11 cellular contexts compared by ENCODE assay signal in genomic region chr11:131495417-131495816, GRCh38.
A peak's percentile ranks its signal among the peaks of the same experiment; 100 is the strongest.
DNase-seq lines count a peak whose midpoint lies in the region; ATAC-seq and TF ChIP-seq lines count a peak whose summit lies in the region.
"Had no signal": no experiment of that assay in that cellular context is flagged by ENCODE, and none has a peak within 500 bp of the region (broad histone marks: within the 10 kb centered on the region; RNA-seq: fewer than 3 reads in every experiment).

No MANE protein-coding gene starts in this region.

- intact Hi-C loops in right cardiac atrium (cut with DNase I), result no loop called here

- peak overlapping the region; percentile 13 for H3K4me2 ChIP-seq in parathyroid adenoma (ENCODE audit: low read length)

- peak overlapping the region; percentile 31 for H3K27ac ChIP-seq in caudate nucleus (ENCODE audit: low read depth, low read length)
- H3K27ac ChIP-seq in right cardiac atrium (ENCODE audit: low read length), result no peak overlapping the region
- peak overlapping the region; percentile 84 for H3K27ac ChIP-seq in parathyroid adenoma
- H3K27ac ChIP-seq: RWPE1 had no signal

- no peaks in the 10 kb centered on the region for H3K36me3 ChIP-seq in parathyroid adenoma (ENCODE audit: control insufficient read depth, insufficient read depth, low read length)

- no peaks in the 10 kb centered on the region for H3K27me3 ChIP-seq in right cardiac atrium (ENCODE audit: control insufficient read depth, insufficient read depth)
- no peaks in the 10 kb centered on the region for H3K27me3 ChIP-seq in parathyroid adenoma (ENCODE audit: control insufficient read depth, insufficient read depth, low read length)

- 40% methylated on average over 6 of the region's 6 CpGs for WGBS in right cardiac atrium

- ATAC-seq in right cardiac atrium (peak; percentile 48 to 70), HG03139 (IDR thresholded peaks at IDR 0.05; ENCODE audit: unreplicated experiment) (no peak)
- no peak for ATAC-seq in stimulated activated naive CD8-positive, alpha-beta T cell treated with anti-CD3 and anti-CD28 coated beads, Interleukin-15, Interleukin-2, amounts not matched to agents 100 U/mL and 50 U/mL, for 24 hours
- ATAC-seq: activated CD4-positive, CD25-positive, alpha-beta regulatory T cell treated with anti-CD3 and anti-CD28 coated beads, Interleukin-2, amount 50 U/mL, for 24 hours; T-cell had no signal

- H2AFZ ChIP-seq in parathyroid adenoma, result peak overlapping the region; percentile 83

- H3K4me3 ChIP-seq in right cardiac atrium (ENCODE audit: low read length) (no peak overlapping the region), parathyroid adenoma (ENCODE audit: low read depth, low read length) (no peak overlapping the region)

- H3K9me3 ChIP-seq in right cardiac atrium (ENCODE audit: control insufficient read depth, low read length) (no peaks in the 10 kb centered on the region), parathyroid adenoma (ENCODE audit: control insufficient read depth, low read length) (no peaks in the 10 kb centered on the region)

- TF ChIP-seq CTCF in parathyroid adenoma (IDR thresholded peaks at IDR 0.05), result no peak

- H3K4me1 ChIP-seq in right cardiac atrium (ENCODE audit: control insufficient read depth, insufficient read depth, low read length), result peaks cover 3% of the 10 kb centered on the region
- peaks cover 37% of the 10 kb centered on the region for H3K4me1 ChIP-seq in parathyroid adenoma

- H3K79me2 ChIP-seq in parathyroid adenoma, result no peaks in the 10 kb centered on the region

- H3K9ac ChIP-seq in parathyroid adenoma, result no peak overlapping the region

- DNase-seq in caudate nucleus (lab: John Stamatoyannopoulos, UW), result peak in 44 of 61 donors; percentile 9 to 75 (median 47)
- peak in 2 of 3 donors; percentile 75 to 83 for DNase-seq in right cardiac atrium
- DNase-seq in ureter (ENCODE audit: low spot score), result peak; percentile 59
- DNase-seq in activated naive CD4-positive, alpha-beta T cell (lab: John Stamatoyannopoulos, UW), result no peak
- DNase-seq in stimulated activated naive CD8-positive, alpha-beta T cell treated with anti-CD3 and anti-CD28 coated beads, Interleukin-15, Interleukin-2, amounts not matched to agents 100 U/mL and 50 U/mL, for 24 hours, result no peak
- DNase-seq: NCI-H1105, T-cell had no signal

Comparison
In these comparisons a context has a peak if more than half of its experiments do, and no peak if none do; other contexts are left out.
1. DNase-seq: peak in caudate nucleus (44 of 61), right cardiac atrium (2 of 3) and ureter (single experiment); none in activated naive CD4-positive, alpha-beta T cell (0 of 4) and stimulated activated naive CD8-positive, alpha-beta T cell treated with anti-CD3 and anti-CD28 coated beads, Interleukin-15, Interleukin-2, amounts not matched to agents 100 U/mL and 50 U/mL, for 24 hours (single experiment).
2. ATAC-seq: peak in right cardiac atrium (2 of 2); none in HG03139 (single experiment) and stimulated activated naive CD8-positive, alpha-beta T cell treated with anti-CD3 and anti-CD28 coated beads, Interleukin-15, Interleukin-2, amounts not matched to agents 100 U/mL and 50 U/mL, for 24 hours (single experiment).